Comparison of ENCODE assay signal across 8 cellular contexts in genomic region chr15:77632760-77633133, GRCh38. TPM values are rescaled to one million over a fixed set of nuclear protein-coding genes. Genes with fewer than 3 reads are reported as not detected.
A peak's percentile ranks its signal among the peaks of the same experiment; 100 is the strongest.
DNase-seq lines count a peak whose midpoint lies in the region; ATAC-seq and TF ChIP-seq lines count a peak whose summit lies in the region.

Gene LINGO1, minus strand, starts transcription at chr15:77632912. Its CDS starts 597 bp downstream, at chr15:77632315.

- H3K4me1 ChIP-seq in right atrium auricular region (peaks cover 0 to 35% of the 10 kb centered on the region in 2 donors), rectal smooth muscle tissue (ENCODE audit: control insufficient read depth, insufficient read depth, low read length) (no peaks in the 10 kb centered on the region)

- no peak for ATAC-seq in GM21576 (IDR thresholded peaks at IDR 0.05; ENCODE audit: unreplicated experiment)

- no peak within 1 kb of the TSS for H3K9ac ChIP-seq in rectal smooth muscle tissue (ENCODE audit: low read length)

- peak within 1 kb of the TSS; percentile 18 for H3K4me3 Mint-ChIP-seq in activated naive CD8-positive, alpha-beta T cell treated with anti-CD3 and anti-CD28 coated beads for 36 hours

- peaks cover 66% of the 10 kb centered on the region for H3K27me3 Mint-ChIP-seq in activated naive CD8-positive, alpha-beta T cell treated with anti-CD3 and anti-CD28 coated beads for 36 hours

- no peaks in the 10 kb centered on the region for H3K36me3 Mint-ChIP-seq in activated naive CD8-positive, alpha-beta T cell treated with anti-CD3 and anti-CD28 coated beads for 36 hours

- no peak for TF ChIP-seq CTCF in right atrium auricular region (IDR thresholded peaks at IDR 0.05)

- peak within 1 kb of the TSS in 1 of 2 donors; percentile 13 for H3K27ac ChIP-seq in right atrium auricular region
- no peak within 1 kb of the TSS for H3K27ac ChIP-seq in rectal smooth muscle tissue (ENCODE audit: low read depth, low read length)

- no peaks in the 10 kb centered on the region for H3K9me3 Mint-ChIP-seq in activated naive CD8-positive, alpha-beta T cell treated with anti-CD3 and anti-CD28 coated beads for 36 hours

- no peaks in the 10 kb centered on the region for H3K9me3 ChIP-seq in right atrium auricular region

- peaks cover 7% of the 10 kb centered on the region for H3K4me1 Mint-ChIP-seq in activated naive CD8-positive, alpha-beta T cell treated with anti-CD3 and anti-CD28 coated beads for 36 hours

- H3K27ac Mint-ChIP-seq in activated naive CD8-positive, alpha-beta T cell treated with anti-CD3 and anti-CD28 coated beads for 36 hours = no peak within 1 kb of the TSS

- no peaks in the 10 kb centered on the region for H3K36me3 ChIP-seq in right atrium auricular region
- no peaks in the 10 kb centered on the region for H3K36me3 ChIP-seq in rectal smooth muscle tissue (ENCODE audit: control insufficient read depth, insufficient read depth, low read length)

- H3K27me3 ChIP-seq in right atrium auricular region = peaks cover 0 to 8% of the 10 kb centered on the region in 2 donors
- peaks cover 22% of the 10 kb centered on the region for H3K27me3 ChIP-seq in rectal smooth muscle tissue (ENCODE audit: control insufficient read depth, insufficient read depth, low read length)

- H3K4me3 ChIP-seq in right atrium auricular region (peak within 1 kb of the TSS; percentile 39 to 62), rectal smooth muscle tissue (ENCODE audit: low read length) (peak within 1 kb of the TSS; percentile 65)

- peak; percentile 60 for DNase-seq in DMS53 (lab: John Stamatoyannopoulos, UW)
- no peak for DNase-seq in DMS53 treated with DMSO at 0.1 percent for 48 hours (lab: John Stamatoyannopoulos, UW; ENCODE audit: unreplicated experiment)
- DNase-seq in activated naive CD8-positive, alpha-beta T cell treated with anti-CD3 and anti-CD28 coated beads for 36 hours = no peak
- no peak for DNase-seq in right atrium auricular region (ENCODE audit: low spot score)
- no peak for DNase-seq in SK-N-DZ (ENCODE audit: low spot score)
- DNase-seq in mesenteric fat pad (ENCODE audit: low spot score) = no peak

RNA-seq across cellular contexts. Expression of gene LINGO1, which starts in this region (rescaled TPM):
- total RNA-seq in activated naive CD8-positive, alpha-beta T cell treated with anti-CD3 and anti-CD28 coated beads for 36 hours = not detected
- 1 to 10 TPM; 7.0 to 9.4 TPM for total RNA-seq in right atrium auricular region
- polyA plus RNA-seq in SK-N-DZ (2014; cell fraction: cytosol; rRNA removed) = 1.9 and 3.1 TPM in 2 replicates
- 1.2 and 4.0 TPM in 2 replicates for polyA plus RNA-seq in SK-N-DZ (2014; cell fraction: nucleus; rRNA removed)
- total RNA-seq in mesenteric fat pad = 1.6 TPM
